Comparison of ENCODE assay signal across 16 cellular contexts in the genomic region with DNA sequence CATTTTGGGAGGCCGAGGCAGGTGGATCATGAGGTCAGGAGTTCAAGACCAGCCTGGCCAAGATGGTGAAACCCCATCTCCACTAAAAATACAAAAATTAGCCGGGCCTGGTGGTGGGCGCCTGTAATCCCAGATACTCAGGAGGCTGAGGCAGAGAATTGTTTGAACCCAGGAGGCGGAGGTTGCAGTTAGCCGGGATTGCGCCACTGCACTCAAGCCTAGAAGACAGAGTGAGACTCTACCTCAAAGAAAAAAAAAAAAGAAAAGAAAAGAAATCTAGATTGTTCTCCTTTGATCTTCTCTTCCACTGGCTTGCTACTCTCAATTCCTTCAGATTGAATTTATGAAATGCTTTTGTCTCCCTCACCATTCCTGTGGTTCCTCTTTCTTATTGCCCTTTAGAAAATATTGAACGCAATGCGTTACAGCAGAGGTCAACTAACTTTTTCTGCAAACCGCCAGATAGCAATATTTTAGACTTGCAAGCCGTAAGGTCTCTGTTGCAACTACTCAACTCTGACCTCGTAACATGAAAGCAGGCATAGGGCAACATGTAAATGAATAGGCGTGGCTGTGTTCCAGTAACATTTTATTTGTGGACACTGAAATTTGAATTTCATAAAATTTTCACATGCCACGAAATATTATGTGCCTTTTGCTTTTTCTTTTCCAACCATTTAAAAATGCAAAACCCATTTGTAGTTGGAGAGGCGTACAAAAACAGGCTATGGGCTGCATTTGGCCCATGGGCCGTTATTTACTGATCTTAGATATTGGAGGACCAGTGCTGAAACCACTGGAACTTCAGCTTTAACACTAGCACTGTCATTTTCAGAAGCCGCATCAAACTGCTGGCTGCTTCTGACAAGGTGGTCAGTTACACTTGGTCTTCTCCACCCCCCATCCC. TPM values are rescaled to one million over a fixed set of nuclear protein-coding genes. Genes with fewer than 3 reads are reported as not detected.
DNase-seq lines count a peak whose midpoint lies in the region; ATAC-seq, FAIRE-seq and TF ChIP-seq lines count a peak whose summit lies in the region.
"Had no signal": no experiment of that assay in that cellular context is flagged by ENCODE, and none has a peak within 500 bp of the region (broad histone marks: within the 10 kb centered on the region; RNA-seq: fewer than 3 reads in every experiment).

No MANE protein-coding gene starts in this region.

- H3K27me3 ChIP-seq in GM23338 (ENCODE audit: insufficient read depth) (no peaks in the 10 kb centered on the region), liver (ENCODE audit: control insufficient read depth in 4 of 4, insufficient read depth in 4 of 4, low read length in 3 of 4) (no peaks in the 10 kb centered on the region)
- H3K27me3 ChIP-seq: pancreas, testis had no signal

- H4K20me1 ChIP-seq in GM23338 (replicated peaks; ENCODE audit: insufficient read depth) = peaks cover 16% of the 10 kb centered on the region

- DNase-seq in CD14-positive monocyte (ENCODE audit: low spot score) (no peak), GM23338 (ENCODE audit: low spot score) (peak; percentile 22), NCI-H1930 (lab: John Stamatoyannopoulos, UW) (no peak), pons (ENCODE audit: low spot score) (no peak), retina (no peak), urothelium cell line (ENCODE audit: low spot score) (no peak)
- no peak for DNase-seq in activated CD8-positive, alpha-beta T cell treated with anti-CD3 and anti-CD28 coated beads for 36 hours
- DNase-seq: aorta, NCI-H2081 treated with DMSO at 0.1 percent for 48 hours, pancreas, Right ventricle myocardium superior, testis had no signal

- peaks cover 32% of the 10 kb centered on the region for H3K4me1 ChIP-seq in GM23338 (ENCODE audit: insufficient read depth)
- H3K4me1 ChIP-seq in liver (ENCODE audit: control insufficient read depth in 4 of 4, insufficient read depth in 4 of 4, low read length in 3 of 4) = peaks cover 14 to 27% (median 16%) of the 10 kb centered on the region in 4 donors

- H3F3A ChIP-seq in GM23338 (replicated peaks; ENCODE audit: low read depth) = no peaks in the 10 kb centered on the region

- POLR2A ChIA-PET in activated CD8-positive, alpha-beta T cell treated with anti-CD3 and anti-CD28 coated beads for 36 hours (lab: Charles Lee) = interaction anchor here (1.0 to 1.4 kb wide), 8 partner anchors 9 to 74 kb away, joined by 3 to 6 read pairs (median 4); partner anchors contain the start of gene PITPNC1

- peaks cover 99% of the 10 kb centered on the region for H3K79me2 ChIP-seq in GM23338 (replicated peaks; ENCODE audit: insufficient read depth)

- H3K27ac ChIP-seq in GM23338 (ENCODE audit: low read depth) = 0 out of 2 replicates have a peak overlapping the region, but pooled peaks have one; percentile 50
- H3K27ac ChIP-seq in liver (ENCODE audit: low read depth in 1 of 2, low read length in 2 of 2) = peak overlapping the region; percentile 74 to 75
- H3K27ac ChIP-seq: pancreas, testis had no signal

- CTCF ChIA-PET in activated CD8-positive, alpha-beta T cell treated with anti-CD3 and anti-CD28 coated beads for 36 hours (lab: Charles Lee) = interaction anchor here (0.7 to 1.9 kb wide), 4 partner anchors 11 to 74 kb away, joined by 3 to 9 read pairs (median 4); partner anchors contain the start of gene PITPNC1

- intact Hi-C loops in CD14-positive monocyte (cut with micrococcal nuclease) = no loop called here
- intact Hi-C loops in activated CD8-positive, alpha-beta T cell treated with anti-CD3 and anti-CD28 coated beads for 36 hours (cut with micrococcal nuclease) = no loop called here

- H3K9me3 ChIP-seq in liver (ENCODE audit: control insufficient read depth in 4 of 4, low read length in 3 of 4) = no peaks in the 10 kb centered on the region
- H3K9me3 ChIP-seq: pancreas, testis had no signal

- no peaks in the 10 kb centered on the region for H3K36me3 ChIP-seq in GM23338 (ENCODE audit: insufficient read depth)
- H3K36me3 ChIP-seq in liver (ENCODE audit: control insufficient read depth in 4 of 4, insufficient read depth in 3 of 4, low read depth in 1 of 4, low read length in 3 of 4) = no peaks in the 10 kb centered on the region
- H3K36me3 ChIP-seq: pancreas had no signal

- H3K9me3 Mint-ChIP-seq in CD14-positive monocyte (peaks cover 0 to 3% (median 0%) of the 10 kb centered on the region in 7 donors), GM23338 (no peaks in the 10 kb centered on the region)
- no peaks in the 10 kb centered on the region for H3K9me3 Mint-ChIP-seq in activated CD8-positive, alpha-beta T cell treated with anti-CD3 and anti-CD28 coated beads for 36 hours

- TF ChIP-seq CTCF in CD14-positive monocyte (IDR thresholded peaks at IDR 0.05) = no peak
- no peak for TF ChIP-seq CTCF in GM23338 (conservative IDR thresholded peaks at IDR 0.05; ENCODE audit: low read depth in 2 of 2)
- TF ChIP-seq CTCF in activated CD8-positive, alpha-beta T cell treated with anti-CD3 and anti-CD28 coated beads for 36 hours (IDR thresholded peaks at IDR 0.05) = no peak
- no peak for TF ChIP-seq CTCF in liver (IDR thresholded peaks at IDR 0.05; ENCODE audit: low read depth, low read length, missing input control)

- H3K4me3 ChIP-seq in GM23338 (no peak overlapping the region), liver (ENCODE audit: low read depth in 1 of 3, low read length in 3 of 3) (peak overlapping the region in 1 of 3 donors; percentile 21)
- H3K4me3 ChIP-seq: pancreas, testis had no signal

- H3K4me1 Mint-ChIP-seq in CD14-positive monocyte (peaks cover 41% of the 10 kb centered on the region), GM23338 (peaks cover 38% of the 10 kb centered on the region)
- peaks cover 81% of the 10 kb centered on the region for H3K4me1 Mint-ChIP-seq in activated CD8-positive, alpha-beta T cell treated with anti-CD3 and anti-CD28 coated beads for 36 hours (ENCODE audit: low read depth)

- no peak for ATAC-seq in GM23338
- ATAC-seq in activated CD8-positive, alpha-beta T cell treated with anti-CD3 and anti-CD28 coated beads for 36 hours = peak; percentile 37

- H3K9ac ChIP-seq in liver (ENCODE audit: low read depth in 1 of 2, low read length in 2 of 2) = peak overlapping the region in 1 of 2 donors; percentile 26

- H3K9me2 ChIP-seq in GM23338 (ENCODE audit: insufficient read depth) = no peaks in the 10 kb centered on the region

- H3K36me3 Mint-ChIP-seq in CD14-positive monocyte (peaks cover 17 to 21% of the 10 kb centered on the region in 2 donors), GM23338 (ENCODE audit: low read depth) (peaks cover 15% of the 10 kb centered on the region)
- H3K36me3 Mint-ChIP-seq in activated CD8-positive, alpha-beta T cell treated with anti-CD3 and anti-CD28 coated beads for 36 hours (ENCODE audit: low read depth) = peaks cover 33% of the 10 kb centered on the region

- WGBS in liver = 39% methylated on average over 16 of the region's 16 CpGs

- peak overlapping the region; percentile 81 to 92 (median 90) for H3K27ac Mint-ChIP-seq in CD14-positive monocyte
- H3K27ac Mint-ChIP-seq in GM23338 = no peak overlapping the region
- H3K27ac Mint-ChIP-seq in activated CD8-positive, alpha-beta T cell treated with anti-CD3 and anti-CD28 coated beads for 36 hours = peak overlapping the region; percentile 90

- FAIRE-seq in urothelium cell line (lab: Jason Lieb, UNC) = no peak
- FAIRE-seq: colon, islet of Langerhans, pancreas, TTC549 had no signal

- H3K4me3 Mint-ChIP-seq in CD14-positive monocyte = peak overlapping the region; percentile 24 to 77
- no peak overlapping the region for H3K4me3 Mint-ChIP-seq in GM23338
- peak overlapping the region; percentile 54 for H3K4me3 Mint-ChIP-seq in activated CD8-positive, alpha-beta T cell treated with anti-CD3 and anti-CD28 coated beads for 36 hours

- H3K4me2 ChIP-seq in GM23338 = peak overlapping the region; percentile 22; the same call in 1 of the 2 replicates

- H3K27me3 Mint-ChIP-seq in CD14-positive monocyte (ENCODE audit: low read depth in 3 of 3) (peaks cover 0 to 2% (median 0%) of the 10 kb centered on the region in 3 donors), GM23338 (ENCODE audit: insufficient read depth, low read depth, poor library complexity) (peaks cover 5% of the 10 kb centered on the region)
- H3K27me3 Mint-ChIP-seq in activated CD8-positive, alpha-beta T cell treated with anti-CD3 and anti-CD28 coated beads for 36 hours = no peaks in the 10 kb centered on the region

- peak; percentile 5 to 22 for TF ChIP-seq RAD21 in liver (IDR thresholded peaks at IDR 0.05)

- no peak overlapping the region for H2AFZ ChIP-seq in GM23338

TF ChIP-seq in GM23338, 12 proteins besides CTCF, POLR2A, EP300 and RAD21:
- TF ChIP-seq ZNF331 (CRISPR knock-in tag; IDR thresholded peaks at IDR 0.05; ENCODE audit: low read depth) (no peak), EZH2 (IDR thresholded peaks at IDR 0.05; ENCODE audit: low read depth, unreplicated experiment) (no peak)

TF ChIP-seq in liver, 16 proteins besides CTCF, POLR2A, EP300 and RAD21 (continues in another document):
- peak; percentile 38 for TF ChIP-seq YY1 (IDR thresholded peaks at IDR 0.05)
- TF ChIP-seq, protein P1, sequence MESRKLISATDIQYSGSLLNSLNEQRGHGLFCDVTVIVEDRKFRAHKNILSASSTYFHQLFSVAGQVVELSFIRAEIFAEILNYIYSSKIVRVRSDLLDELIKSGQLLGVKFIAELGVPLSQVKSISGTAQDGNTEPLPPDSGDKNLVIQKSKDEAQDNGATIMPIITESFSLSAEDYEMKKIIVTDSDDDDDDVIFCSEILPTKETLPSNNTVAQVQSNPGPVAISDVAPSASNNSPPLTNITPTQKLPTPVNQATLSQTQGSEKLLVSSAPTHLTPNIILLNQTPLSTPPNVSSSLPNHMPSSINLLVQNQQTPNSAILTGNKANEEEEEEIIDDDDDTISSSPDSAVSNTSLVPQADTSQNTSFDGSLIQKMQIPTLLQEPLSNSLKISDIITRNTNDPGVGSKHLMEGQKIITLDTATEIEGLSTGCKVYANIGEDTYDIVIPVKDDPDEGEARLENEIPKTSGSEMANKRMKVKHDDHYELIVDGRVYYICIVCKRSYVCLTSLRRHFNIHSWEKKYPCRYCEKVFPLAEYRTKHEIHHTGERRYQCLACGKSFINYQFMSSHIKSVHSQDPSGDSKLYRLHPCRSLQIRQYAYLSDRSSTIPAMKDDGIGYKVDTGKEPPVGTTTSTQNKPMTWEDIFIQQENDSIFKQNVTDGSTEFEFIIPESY (IDR thresholded peaks at IDR 0.05) = peak; percentile 68
- TF ChIP-seq NR2F2 (IDR thresholded peaks at IDR 0.05) = peak; percentile 67

RNA-seq across cellular contexts. Expression of gene PITPNC1, which starts 24.8 kb away (rescaled TPM):
- polyA plus RNA-seq in CD14-positive monocyte = 10 to 100 TPM; 21.7 to 31.0 TPM
- 22.8 and 32.6 TPM in 2 replicates for total RNA-seq in GM23338 (2014; rRNA removed; shearing (Covaris generic))
- polyA plus RNA-seq in GM23338 (2016; fragmentation: Nextera tagmentation; extraction: Ambion mirVana) = 21.6 and 23.0 TPM in 2 replicates
- 10 to 100 TPM; 51.8 to 56.3 TPM for total RNA-seq in activated CD8-positive, alpha-beta T cell treated with anti-CD3 and anti-CD28 coated beads for 36 hours
- total RNA-seq in liver = 10 to 100 TPM in 1 of 2 donors, 1 to 10 TPM in 1; 2.3 to 10.2 TPM
- 1 to 10 TPM; 3.5 to 7.9 TPM for polyA plus RNA-seq in liver

RNA-seq across cellular contexts. Expression of gene PSMD12, which starts 35.5 kb away (rescaled TPM):
- polyA plus RNA-seq in CD14-positive monocyte (10 to 100 TPM; 17.8 to 30.7 TPM), GM23338 (2016; fragmentation: Nextera tagmentation; extraction: Ambion mirVana) (130 and 146 TPM in 2 replicates), liver (10 to 100 TPM; 20.8 to 30.5 TPM)
- total RNA-seq in GM23338 (2014; rRNA removed; shearing (Covaris generic)) = 67.1 and 73.7 TPM in 2 replicates
- total RNA-seq in activated CD8-positive, alpha-beta T cell treated with anti-CD3 and anti-CD28 coated beads for 36 hours = 10 to 100 TPM; 80.9 to 89.1 TPM
- total RNA-seq in liver = 10 to 100 TPM; 17.3 to 34.0 TPM
